In genomic region chr2:85390941-85391669, GRCh38 we compare ENCODE assay signal across 1 cellular context.
TF ChIP-seq lines count a peak whose summit lies in the region.

No MANE protein-coding gene starts in this region.

TF ChIP-seq in HepG2, 621 proteins besides CTCF, POLR2A, EP300 and RAD21 (continued from another document and continues in another):
- TF ChIP-seq ARID5B (CRISPR knock-in tag; IDR thresholded peaks at IDR 0.05): no peak
- TF ChIP-seq MXD4 (CRISPR knock-in tag; IDR thresholded peaks at IDR 0.05): no peak
- no peak for TF ChIP-seq E2F1 (CRISPR knock-in tag; IDR thresholded peaks at IDR 0.05)
- no peak for TF ChIP-seq ZNF34 (CRISPR knock-in tag; IDR thresholded peaks at IDR 0.05; ENCODE audit: borderline replicate concordance)
- no peak for TF ChIP-seq ADNP (CRISPR knock-in tag; IDR thresholded peaks at IDR 0.05)
- peak; percentile 39; the same call in 1 of the 2 replicates for TF ChIP-seq FOXP4 (CRISPR knock-in tag; IDR thresholded peaks at IDR 0.05)
- no peak for TF ChIP-seq PBX3 (CRISPR knock-in tag; IDR thresholded peaks at IDR 0.05; ENCODE audit: borderline replicate concordance)
- TF ChIP-seq FOXO1 (CRISPR knock-in tag; IDR thresholded peaks at IDR 0.05): peak; percentile 64
- TF ChIP-seq SP1 (IDR thresholded peaks at IDR 0.05): no peak
- TF ChIP-seq SP1 (CRISPR knock-in tag; IDR thresholded peaks at IDR 0.05): no peak
- no peak for TF ChIP-seq SNAPC5 (CRISPR knock-in tag; IDR thresholded peaks at IDR 0.05; ENCODE audit: borderline replicate concordance)
- no peak for TF ChIP-seq MEF2D (CRISPR knock-in tag; IDR thresholded peaks at IDR 0.05)
- TF ChIP-seq MXD3 (CRISPR knock-in tag; IDR thresholded peaks at IDR 0.05): no peak
- TF ChIP-seq ZNF75D (CRISPR knock-in tag; IDR thresholded peaks at IDR 0.05; ENCODE audit: borderline replicate concordance): no peak
- peak; percentile 59; the same call in 1 of the 2 replicates for TF ChIP-seq ARID4A (CRISPR knock-in tag; IDR thresholded peaks at IDR 0.05; ENCODE audit: borderline replicate concordance)
- no peak for TF ChIP-seq GLMP (CRISPR knock-in tag; IDR thresholded peaks at IDR 0.05; ENCODE audit: borderline replicate concordance)
- TF ChIP-seq ZNF562 (CRISPR knock-in tag; IDR thresholded peaks at IDR 0.05; ENCODE audit: borderline replicate concordance): no peak
- TF ChIP-seq TSC22D2 (CRISPR knock-in tag; IDR thresholded peaks at IDR 0.05; ENCODE audit: borderline replicate concordance): no peak
- TF ChIP-seq ZBTB49 (CRISPR knock-in tag; IDR thresholded peaks at IDR 0.05; ENCODE audit: borderline replicate concordance): no peak
- 0 out of 2 replicates have a peak, but pooled peaks have one; percentile 47 for TF ChIP-seq PITX1 (CRISPR knock-in tag; IDR thresholded peaks at IDR 0.05)
- TF ChIP-seq NRL (CRISPR knock-in tag; IDR thresholded peaks at IDR 0.05; ENCODE audit: borderline replicate concordance): peak; percentile 57; the same call in 1 of the 2 replicates
- TF ChIP-seq TBL1XR1 (IDR thresholded peaks at IDR 0.05; ENCODE audit: borderline replicate concordance, low read length, partially characterized antibody): no peak
- no peak for TF ChIP-seq TFE3 (CRISPR knock-in tag; IDR thresholded peaks at IDR 0.05)
- peak; percentile 48; the same call in 1 of the 2 replicates for TF ChIP-seq TBX2 (CRISPR knock-in tag; IDR thresholded peaks at IDR 0.05; ENCODE audit: borderline replicate concordance)
- no peak for TF ChIP-seq PBX2 (CRISPR knock-in tag; IDR thresholded peaks at IDR 0.05)
- TF ChIP-seq PRPF4 (IDR thresholded peaks at IDR 0.05; ENCODE audit: low read depth, low read length, poor library complexity, severe bottlenecking): peak; percentile 46
- TF ChIP-seq ZBTB39 (CRISPR knock-in tag; IDR thresholded peaks at IDR 0.05): 0 out of 2 replicates have a peak, but pooled peaks have one; percentile 28
